ENCODE assay signal across 1 cellular context in genomic region chr7:2222516-2222915, GRCh38.
TF ChIP-seq lines count a peak whose summit lies in the region.

No MANE protein-coding gene starts in this region.

TF ChIP-seq in K562, 482 proteins besides CTCF, POLR2A, EP300 and RAD21:
- TF ChIP-seq POLR2G (IDR thresholded peaks at IDR 0.05; ENCODE audit: low read depth, low read length) (peak; percentile 28; the same call in 1 of the 2 replicates), SMARCC2 (IDR thresholded peaks at IDR 0.05; ENCODE audit: low read depth) (no peak)
